21 cellular contexts compared by ENCODE assay signal in the genomic region with DNA sequence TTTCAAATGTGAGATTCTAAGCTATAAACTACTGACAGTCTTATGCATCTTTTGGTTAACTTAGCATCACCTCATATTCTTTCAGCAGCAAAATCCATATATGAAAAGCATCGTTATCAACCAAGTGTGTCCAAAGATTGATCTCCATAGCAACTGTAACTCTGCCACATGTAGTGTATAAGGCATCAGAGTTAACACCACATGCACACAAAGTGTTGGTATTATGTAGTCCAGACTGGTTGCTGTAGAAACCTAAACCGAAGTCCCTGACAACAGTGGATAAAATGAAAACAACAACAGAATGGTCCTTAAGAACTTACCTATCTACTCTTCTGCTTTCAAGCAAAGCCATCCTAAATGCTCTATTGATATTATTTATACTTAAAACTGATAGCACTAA. TPM values are rescaled to one million over a fixed set of nuclear protein-coding genes. Genes with fewer than 3 reads are reported as not detected.
DNase-seq lines count a peak whose midpoint lies in the region; ATAC-seq, FAIRE-seq and TF ChIP-seq lines count a peak whose summit lies in the region.
"Had no signal": no experiment of that assay in that cellular context is flagged by ENCODE, and none has a peak within 500 bp of the region (broad histone marks: within the 10 kb centered on the region; RNA-seq: fewer than 3 reads in every experiment).

No MANE protein-coding gene starts in this region.

- TF ChIP-seq CTCF in GM12878 (IDR thresholded peaks at IDR 0.05 in 2 of 3, conservative IDR thresholded peaks at IDR 0.05 in 1 of 3; ENCODE audit: control insufficient read depth in 2 of 3, extremely low read depth in 1 of 3, insufficient read depth in 1 of 3, low read depth in 3 of 3, low read length in 3 of 3) = no peak

- no peak overlapping the region for H3K23ac ChIP-seq in mesendoderm (ENCODE audit: low read length)

- no peaks in the 10 kb centered on the region for H3K36me3 ChIP-seq in GM12878 (ENCODE audit: control insufficient read depth in 2 of 2, insufficient read depth in 2 of 2, low read length in 1 of 2)
- H3K36me3 ChIP-seq in mesendoderm (ENCODE audit: control insufficient read depth, insufficient read depth, low read length) = no peaks in the 10 kb centered on the region
- H3K36me3 ChIP-seq: adrenal gland, neural progenitor cell, SJSA1 had no signal

- H3K4me3 Mint-ChIP-seq in activated naive CD4-positive, alpha-beta T cell treated with anti-CD3 and anti-CD28 coated beads, Interleukin-2, amount 10 ng/mL, durations not matched to agents 7 days and 5 days = no peak overlapping the region
- H3K4me3 Mint-ChIP-seq: mesothelial cell of epicardium; neural progenitor cell; T-helper 2 cell treated with Interferon-gamma antibody and Interleukin-4, amounts not matched to agents 5 μg/mL and 100 μg/mL, for 36 hours; type B pancreatic cell had no signal

- H2BK120ac ChIP-seq in mesendoderm (ENCODE audit: low read depth, low read length) = no peak overlapping the region

- DNase-seq in NCI-H2171 treated with DMSO at 0.1 percent for 48 hours (lab: John Stamatoyannopoulos, UW) (peak; percentile 40), NCI-H2171 (lab: John Stamatoyannopoulos, UW) (no peak), LHCN-M2 (ENCODE audit: low read depth) (peak; percentile 15), GM12878 (ENCODE audit: low read depth, low spot score) (no peak), mesendoderm (peak; percentile 33)
- no peak for DNase-seq in activated naive CD4-positive, alpha-beta T cell treated with anti-CD3 and anti-CD28 coated beads, Interleukin-2, amount 10 ng/mL, durations not matched to agents 7 days and 5 days
- DNase-seq in activated naive CD4-positive, alpha-beta T cell treated with anti-CD3 and anti-CD28 coated beads, Interleukin-2, amount 50 U/mL, for 72 hours (ENCODE audit: low spot score in 2 of 2) = no peak
- DNase-seq: adrenal gland; cerebellar nuclear complex; hypothalamus; NCI-H2227 treated with DMSO at 0.1 percent for 48 hours; OCI-M1; stimulated activated CD4-positive, alpha-beta T cell treated with anti-CD3 and anti-CD28 coated beads, Interleukin-15, amount 100 ng/mL, for 24 hours; stimulated activated naive CD8-positive, alpha-beta T cell treated with anti-CD3 and anti-CD28 coated beads, Interleukin-15, Interleukin-2, amounts not matched to agents 100 U/mL and 50 U/mL, for 24 hours had no signal

- H3K4ac ChIP-seq in mesendoderm (ENCODE audit: low read depth, low read length) = no peak overlapping the region

- H3K4me3 ChIP-seq in GM12878 = no peak overlapping the region
- no peak overlapping the region for H3K4me3 ChIP-seq in mesendoderm (ENCODE audit: low read length)
- H3K4me3 ChIP-seq: adrenal gland, neural progenitor cell, SJSA1 had no signal

- in situ Hi-C loops in GM12878 (cut with MboI) = no loop called here

- H3K79me1 ChIP-seq in mesendoderm (ENCODE audit: low read length) = no peaks in the 10 kb centered on the region

- FAIRE-seq in GM12878 (lab: Jason Lieb, UNC) = no peak

- H3K27me3 ChIP-seq in GM12878 (replicated peaks in 1 of 2; ENCODE audit: control insufficient read depth in 2 of 2, insufficient read depth in 2 of 2, low read length in 1 of 2) = no peaks in the 10 kb centered on the region
- no peaks in the 10 kb centered on the region for H3K27me3 ChIP-seq in mesendoderm (ENCODE audit: insufficient read depth, low read length, poor library complexity)
- H3K27me3 ChIP-seq: adrenal gland, neural progenitor cell, SJSA1 had no signal

- SMC1A ChIA-PET in GM12878 (lab: Charles Lee; ENCODE audit: uncharacterized antibody, unreplicated experiment) = no interaction called here

- H3K4me2 ChIP-seq in GM12878 (ENCODE audit: control insufficient read depth, insufficient read depth) (no peak overlapping the region), mesendoderm (ENCODE audit: low read length) (no peak overlapping the region)
- H3K4me2 ChIP-seq: neural progenitor cell had no signal

- H3K27ac ChIP-seq in GM12878 (ENCODE audit: control insufficient read depth, insufficient read depth) (no peak overlapping the region), mesendoderm (ENCODE audit: low read depth, low read length) (no peak overlapping the region)
- H3K27ac ChIP-seq: adrenal gland, neural progenitor cell, SJSA1 had no signal

- H2BK15ac ChIP-seq in mesendoderm (replicated peaks; ENCODE audit: low read depth) = no peak overlapping the region

- no peaks in the 10 kb centered on the region; the same call in 1 of the 2 replicates for H3K79me2 ChIP-seq in GM12878 (ENCODE audit: control insufficient read depth, insufficient read depth, low read length)
- no peaks in the 10 kb centered on the region for H3K79me2 ChIP-seq in mesendoderm (ENCODE audit: control insufficient read depth, insufficient read depth, low read length)

- H3K9ac ChIP-seq in GM12878 (ENCODE audit: control insufficient read depth, insufficient read depth, low read length) = no peak overlapping the region
- H3K9ac ChIP-seq in mesendoderm (ENCODE audit: low read length) = no peak overlapping the region
- H3K9ac ChIP-seq: neural progenitor cell had no signal

- ATAC-seq in GM12878 (peak; percentile 24; the same call in 2 of the 3 replicates), HG03469 (IDR thresholded peaks at IDR 0.05; ENCODE audit: unreplicated experiment) (no peak)
- ATAC-seq in activated naive CD4-positive, alpha-beta T cell treated with anti-CD3 and anti-CD28 coated beads, Interleukin-2, amount 50 U/mL, for 72 hours = no peak
- ATAC-seq: stimulated activated naive CD8-positive, alpha-beta T cell treated with anti-CD3 and anti-CD28 coated beads, Interleukin-15, Interleukin-2, amounts not matched to agents 100 U/mL and 50 U/mL, for 24 hours had no signal

- TF ChIP-seq EP300 in GM12878 (IDR thresholded peaks at IDR 0.05; ENCODE audit: borderline replicate concordance in 1 of 2, control insufficient read depth in 1 of 2, low read depth in 2 of 2, low read length in 2 of 2) = no peak

- no peak overlapping the region for H2AK5ac ChIP-seq in mesendoderm (ENCODE audit: low read length)

- intact Hi-C loops in GM12878 (cut with micrococcal nuclease; ENCODE audit: unreplicated experiment) = loop anchor here (2.0 kb wide), 1 partner anchor 101 kb away; no protein-coding TSS in a partner anchor

- H3K56ac ChIP-seq in mesendoderm (ENCODE audit: low read length) = no peak overlapping the region

- CTCF ChIA-PET in GM12878 (lab: Yijun Ruan, JAX) = no interaction called here
- CTCF ChIA-PET in activated naive CD4-positive, alpha-beta T cell treated with anti-CD3 and anti-CD28 coated beads, Interleukin-2, amount 10 ng/mL, durations not matched to agents 7 days and 5 days (lab: Charles Lee) = no interaction called here

- WGBS in GM12878 (ENCODE audit: insufficient coverage, insufficient replicate concordance, low lambda C conversion rate, missing lambda C conversion rate) = 100% methylated on average over 2 of the region's 2 CpGs
- WGBS in mesendoderm (ENCODE audit: extremely low coverage, insufficient coverage, low lambda C conversion rate) = no CpG with 5 or more reads among the region's 2 CpGs

- RAD21 ChIA-PET in GM12878 (lab: Charles Lee; ENCODE audit: unreplicated experiment) = no interaction called here

- no peak overlapping the region for H3K27ac Mint-ChIP-seq in activated naive CD4-positive, alpha-beta T cell treated with anti-CD3 and anti-CD28 coated beads, Interleukin-2, amount 10 ng/mL, durations not matched to agents 7 days and 5 days
- no peak overlapping the region for H3K27ac Mint-ChIP-seq in activated naive CD4-positive, alpha-beta T cell treated with anti-CD3 and anti-CD28 coated beads, Interleukin-2, amount 50 U/mL, for 72 hours
- H3K27ac Mint-ChIP-seq: mesothelial cell of epicardium; T-helper 2 cell treated with Interferon-gamma antibody and Interleukin-4, amounts not matched to agents 5 μg/mL and 100 μg/mL, for 36 hours; type B pancreatic cell had no signal

- H2BK5ac ChIP-seq in mesendoderm (ENCODE audit: low read length) = no peak overlapping the region

- H4K5ac ChIP-seq in mesendoderm (ENCODE audit: low read length) = no peak overlapping the region

- POLR2A ChIA-PET in GM12878 (lab: Charles Lee) = interaction anchor here (0.6 kb wide), 1 partner anchor 154 kb away, joined by 4 read pairs; no protein-coding TSS in a partner anchor

- H2AFZ ChIP-seq in GM12878 (ENCODE audit: control insufficient read depth, low read depth, low read length) = no peak overlapping the region
- H2AFZ ChIP-seq: neural progenitor cell had no signal

- no peaks in the 10 kb centered on the region for H3K4me1 Mint-ChIP-seq in activated naive CD4-positive, alpha-beta T cell treated with anti-CD3 and anti-CD28 coated beads, Interleukin-2, amount 10 ng/mL, durations not matched to agents 7 days and 5 days

- H3K36me3 Mint-ChIP-seq in activated naive CD4-positive, alpha-beta T cell treated with anti-CD3 and anti-CD28 coated beads, Interleukin-2, amount 10 ng/mL, durations not matched to agents 7 days and 5 days = peaks cover under 1% of the 10 kb centered on the region
- H3K36me3 Mint-ChIP-seq in activated naive CD4-positive, alpha-beta T cell treated with anti-CD3 and anti-CD28 coated beads, Interleukin-2, amount 50 U/mL, for 72 hours = peaks cover 0 to 6% of the 10 kb centered on the region in 2 donors
- H3K36me3 Mint-ChIP-seq: mesothelial cell of epicardium had no signal

- no peaks in the 10 kb centered on the region for H3K9me3 Mint-ChIP-seq in activated naive CD4-positive, alpha-beta T cell treated with anti-CD3 and anti-CD28 coated beads, Interleukin-2, amount 10 ng/mL, durations not matched to agents 7 days and 5 days
- H3K9me3 Mint-ChIP-seq in activated naive CD4-positive, alpha-beta T cell treated with anti-CD3 and anti-CD28 coated beads, Interleukin-2, amount 50 U/mL, for 72 hours = no peaks in the 10 kb centered on the region
- H3K9me3 Mint-ChIP-seq: CD4-positive, alpha-beta memory T cell; mesothelial cell of epicardium; T-helper 2 cell treated with Interferon-gamma antibody and Interleukin-4, amounts not matched to agents 5 μg/mL and 100 μg/mL, for 36 hours; type B pancreatic cell had no signal

- TF ChIP-seq RAD21 in GM12878 (IDR thresholded peaks at IDR 0.05; ENCODE audit: insufficient read depth, low read depth, low read length) = no peak

- no peaks in the 10 kb centered on the region for H3K27me3 Mint-ChIP-seq in activated naive CD4-positive, alpha-beta T cell treated with anti-CD3 and anti-CD28 coated beads, Interleukin-2, amount 10 ng/mL, durations not matched to agents 7 days and 5 days
- H3K27me3 Mint-ChIP-seq: CD4-positive, alpha-beta memory T cell; type B pancreatic cell had no signal

- H3K18ac ChIP-seq in mesendoderm (ENCODE audit: low read length) = no peak overlapping the region

- H3K4me1 ChIP-seq in GM12878 (ENCODE audit: control insufficient read depth, insufficient read depth, low read length) (no peaks in the 10 kb centered on the region), mesendoderm (ENCODE audit: control insufficient read depth, low read depth, low read length) (no peaks in the 10 kb centered on the region)
- H3K4me1 ChIP-seq: neural progenitor cell, SJSA1 had no signal

- no peaks in the 10 kb centered on the region for H4K20me1 ChIP-seq in GM12878 (ENCODE audit: control insufficient read depth, insufficient read depth)

- no TSS peak for BruUV-seq in GM12878 (replicated peaks; lab: Mats Ljungman, UMichigan)

- H3K9me3 ChIP-seq in GM12878 (replicated peaks; ENCODE audit: control insufficient read depth, insufficient read depth, low read length) = no peaks in the 10 kb centered on the region
- H3K9me3 ChIP-seq: adrenal gland, SJSA1 had no signal

- no peak for TF ChIP-seq POLR2A in GM12878 (IDR thresholded peaks at IDR 0.05; ENCODE audit: low read depth, low read length)

- H4K8ac ChIP-seq in mesendoderm (ENCODE audit: low read depth, low read length) = no peak overlapping the region

RNA-seq across cellular contexts. Expression of a gene that starts 39.6 kb away (rescaled TPM):
- total RNA-seq in LHCN-M2 (2014; rRNA removed) (10.7 and 11.0 TPM in 2 replicates), GM12878 (2014; rRNA removed) (7.7 and 9.2 TPM in 2 replicates), GM12878 (2014; rRNA removed; fragmentation: Illumina TruSeq; extraction: Trizol) (9.9 and 10.1 TPM in 2 replicates), GM12878 (2021) (10.1 and 10.5 TPM in 2 replicates)
- 5.5 TPM for polyA plus RNA-seq in LHCN-M2 (2012)
- 24.2 and 27.0 TPM in 2 replicates for total RNA-seq in GM12878 (2013; cell fraction: nucleolus; rRNA removed)
- polyA plus RNA-seq in GM12878 (2011; ENCODE audit: low read depth) = 5.9 TPM
- polyA plus RNA-seq in GM12878 (2011; rRNA removed) (15.1 and 15.5 TPM in 2 replicates), GM12878 (2014; fragmentation: Illumina TruSeq; extraction: Trizol) (9.0 and 9.2 TPM in 2 replicates), GM12878 (2014; fragmentation: Nextera tagmentation; extraction: Ambion mirVana) (1 to 10 TPM; 7.9 to 9.1 TPM), GM12878 (2014; rRNA removed) (7.7 and 8.1 TPM in 2 replicates), GM12878 (2016; fragmentation: Nextera tagmentation; extraction: Ambion mirVana) (10 to 100 TPM; 12.7 to 13.5 TPM)
- 10.2 and 10.4 TPM in 2 replicates for polyA plus RNA-seq in GM12878 (2011; cell fraction: cytosol; rRNA removed)
- 9.3 and 10.5 TPM in 2 replicates for polyA plus RNA-seq in GM12878 (2011; cell fraction: nucleus; rRNA removed)
- 6.7 and 9.5 TPM in 2 replicates for polyA plus RNA-seq in GM12878 (2012)
- polyA minus RNA-seq in GM12878 (2011; rRNA and poly(A)+ RNA removed) = 14.1 and 25.8 TPM in 2 replicates
- 5.0 and 6.3 TPM in 2 replicates for polyA minus RNA-seq in GM12878 (2011; cell fraction: cytosol; rRNA and poly(A)+ RNA removed)
- 29.1 and 55.9 TPM in 2 replicates for polyA minus RNA-seq in GM12878 (2011; cell fraction: nucleus; rRNA and poly(A)+ RNA removed)
- 7.5 TPM for polyA plus RNA-seq in mesendoderm (2013, experiment 1 of 2)
- 7.7 TPM for polyA plus RNA-seq in mesendoderm (2013, experiment 2 of 2)
- 10 to 100 TPM in 1 of 2 donors, 1 to 10 TPM in 1; 9.5 to 14.8 TPM for total RNA-seq in activated naive CD4-positive, alpha-beta T cell treated with anti-CD3 and anti-CD28 coated beads, Interleukin-2, amount 50 U/mL, for 72 hours

Comparison
In these comparisons a context has a peak if more than half of its experiments do, and no peak if none do; other contexts are left out.
1. DNase-seq: peak in NCI-H2171 treated with DMSO at 0.1 percent for 48 hours (single experiment), LHCN-M2 (single experiment) and mesendoderm (single experiment); none in NCI-H2171 (single experiment), GM12878 (single experiment), activated naive CD4-positive, alpha-beta T cell treated with anti-CD3 and anti-CD28 coated beads, Interleukin-2, amount 10 ng/mL, durations not matched to agents 7 days and 5 days (single experiment) and activated naive CD4-positive, alpha-beta T cell treated with anti-CD3 and anti-CD28 coated beads, Interleukin-2, amount 50 U/mL, for 72 hours (0 of 2).